1 cellular context compared by ENCODE assay signal in the genomic region with DNA sequence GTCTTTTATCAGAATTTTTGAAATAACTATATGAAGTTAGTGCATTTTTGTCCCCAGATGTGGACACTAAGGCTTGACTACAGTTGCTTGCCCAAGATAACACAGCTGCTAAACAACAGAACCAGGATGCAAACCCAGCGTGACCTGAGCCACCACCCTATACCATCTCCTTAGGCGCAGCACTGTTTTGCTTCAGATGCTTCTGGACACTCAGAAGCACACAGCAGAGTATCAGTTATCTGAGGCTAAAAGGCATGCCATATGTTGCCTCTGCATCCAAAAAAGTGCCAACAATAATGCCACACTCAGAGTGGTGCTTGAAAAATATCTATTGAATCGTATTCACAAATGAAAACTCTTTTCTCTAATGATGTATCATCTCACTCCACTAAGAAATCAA.
TF ChIP-seq lines count a peak whose summit lies in the region.

No MANE protein-coding gene starts in this region.

TF ChIP-seq in GM12878, 131 proteins besides CTCF, POLR2A, EP300 and RAD21 (continued from another document):
- TF ChIP-seq, protein P1, sequence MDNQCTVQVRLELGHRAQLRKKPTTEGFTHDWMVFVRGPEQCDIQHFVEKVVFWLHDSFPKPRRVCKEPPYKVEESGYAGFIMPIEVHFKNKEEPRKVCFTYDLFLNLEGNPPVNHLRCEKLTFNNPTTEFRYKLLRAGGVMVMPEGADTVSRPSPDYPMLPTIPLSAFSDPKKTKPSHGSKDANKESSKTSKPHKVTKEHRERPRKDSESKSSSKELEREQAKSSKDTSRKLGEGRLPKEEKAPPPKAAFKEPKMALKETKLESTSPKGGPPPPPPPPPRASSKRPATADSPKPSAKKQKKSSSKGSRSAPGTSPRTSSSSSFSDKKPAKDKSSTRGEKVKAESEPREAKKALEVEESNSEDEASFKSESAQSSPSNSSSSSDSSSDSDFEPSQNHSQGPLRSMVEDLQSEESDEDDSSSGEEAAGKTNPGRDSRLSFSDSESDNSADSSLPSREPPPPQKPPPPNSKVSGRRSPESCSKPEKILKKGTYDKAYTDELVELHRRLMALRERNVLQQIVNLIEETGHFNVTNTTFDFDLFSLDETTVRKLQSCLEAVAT (IDR thresholded peaks at IDR 0.05) = no peak
- TF ChIP-seq NRF1 (conservative IDR thresholded peaks at IDR 0.05; ENCODE audit: low read depth, low read length) (no peak), CEBPB (IDR thresholded peaks at IDR 0.05; ENCODE audit: borderline replicate concordance in 1 of 2, low read depth in 2 of 2, low read length in 2 of 2) (no peak), EZH2 (IDR thresholded peaks at IDR 0.05; ENCODE audit: borderline replicate concordance, control insufficient read depth, low read depth, low read length) (no peak), YBX1 (IDR thresholded peaks at IDR 0.05) (no peak), SUPT20H (IDR thresholded peaks at IDR 0.05; ENCODE audit: borderline replicate concordance, control insufficient read depth, low read depth, low read length) (no peak), CREM (IDR thresholded peaks at IDR 0.05; ENCODE audit: low read depth) (no peak), WRNIP1 (IDR thresholded peaks at IDR 0.05; ENCODE audit: borderline replicate concordance, low read depth, low read length) (no peak), ZNF24 (IDR thresholded peaks at IDR 0.05) (no peak), MEF2B (IDR thresholded peaks at IDR 0.05; ENCODE audit: partially characterized antibody, poor library complexity, severe bottlenecking) (no peak)
